In genomic region chr11:130212431-130212961, GRCh38 we compare ENCODE assay signal across 15 cellular contexts. TPM values are rescaled to one million over a fixed set of nuclear protein-coding genes. Genes with fewer than 3 reads are reported as not detected.
A peak's percentile ranks its signal among the peaks of the same experiment; 100 is the strongest.
DNase-seq lines count a peak whose midpoint lies in the region; ATAC-seq, FAIRE-seq and TF ChIP-seq lines count a peak whose summit lies in the region.
"Had no signal": no experiment of that assay in that cellular context is flagged by ENCODE, and none has a peak within 500 bp of the region (broad histone marks: within the 10 kb centered on the region; RNA-seq: fewer than 3 reads in every experiment).

No MANE protein-coding gene starts in this region.

- H3K4me2 ChIP-seq in A549, result peak overlapping the region; percentile 74

- H3K4me1 Mint-ChIP-seq in activated B cell treated with CpG ODN at 0.5 μM for 24 hours, result peaks cover 6% of the 10 kb centered on the region
- H3K4me1 Mint-ChIP-seq: activated naive CD8-positive, alpha-beta T cell treated with anti-CD3 and anti-CD28 coated beads, Interleukin-2, amount 10 ng/mL, durations not matched to agents 7 days and 5 days had no signal

- no peaks in the 10 kb centered on the region for H3K27me3 Mint-ChIP-seq in activated B cell treated with CpG ODN at 0.5 μM for 24 hours

- H3K9me3 Mint-ChIP-seq in activated B cell treated with CpG ODN at 0.5 μM for 24 hours, result no peaks in the 10 kb centered on the region
- H3K9me3 Mint-ChIP-seq: activated naive CD8-positive, alpha-beta T cell treated with anti-CD3 and anti-CD28 coated beads, Interleukin-2, amount 10 ng/mL, durations not matched to agents 7 days and 5 days; dendritic cell treated with granulocyte-macrophage colony-stimulating factor and Interleukin-4, amounts not matched to agents 40 ng/mL and 50 ng/mL, for 4 days had no signal

- no peak overlapping the region for H3K27ac Mint-ChIP-seq in activated B cell treated with CpG ODN at 0.5 μM for 24 hours
- H3K27ac Mint-ChIP-seq: activated naive CD8-positive, alpha-beta T cell treated with anti-CD3 and anti-CD28 coated beads, Interleukin-2, amount 10 ng/mL, durations not matched to agents 7 days and 5 days; dendritic cell treated with granulocyte-macrophage colony-stimulating factor and Interleukin-4, amounts not matched to agents 40 ng/mL and 50 ng/mL, for 4 days had no signal

- 16% methylated on average over 11 of the region's 11 CpGs for WGBS in A549 (ENCODE audit: missing lambda C conversion rate)
- 50 to 60% methylated on average over 11 of the region's 11 CpGs for WGBS in lower leg skin, 2 donors

- no peaks in the 10 kb centered on the region for H3K9me3 ChIP-seq in A549
- H3K9me3 ChIP-seq: BE2C, heart right ventricle had no signal

- TF ChIP-seq RAD21 in A549 (conservative IDR thresholded peaks at IDR 0.05 in 1 of 2, IDR thresholded peaks at IDR 0.05 in 1 of 2), result no peak

- TF ChIP-seq CTCF in A549 (IDR thresholded peaks at IDR 0.05), result no peak
- TF ChIP-seq CTCF in activated B cell treated with CpG ODN at 0.5 μM for 24 hours (IDR thresholded peaks at IDR 0.05), result no peak
- no peak for TF ChIP-seq CTCF in lower leg skin (IDR thresholded peaks at IDR 0.05)

- intact Hi-C loops in activated B cell treated with CpG ODN at 0.5 μM for 24 hours (cut with micrococcal nuclease), result no loop called here
- intact Hi-C loops in lower leg skin (cut with DNase I; ENCODE audit: low total_unique reads), result loop anchor here (5.0 to 10.0 kb wide), 2 partner anchors 215 to 652 kb away; partner anchors contain the start of gene ADAMTS8

- TF ChIP-seq POLR2A in A549 (IDR thresholded peaks at IDR 0.05; ENCODE audit: low read length), result no peak
- TF ChIP-seq POLR2A in lower leg skin (IDR thresholded peaks at IDR 0.05), result no peak

- ATAC-seq in A549 (peak; percentile 36 to 45; a peak in 4 of 6 replicates), GM19452 (IDR thresholded peaks at IDR 0.05; ENCODE audit: unreplicated experiment) (peak; percentile 13), activated B cell treated with CpG ODN at 0.5 μM for 24 hours (ENCODE audit: low read depth) (no peak), HG02610 (IDR thresholded peaks at IDR 0.05; ENCODE audit: unreplicated experiment) (no peak), HG03045 (IDR thresholded peaks at IDR 0.05; ENCODE audit: unreplicated experiment) (no peak)

- DNase-seq in A549 (ENCODE audit: low read depth in 1 of 2, low spot score in 1 of 2) (no peak), activated B cell treated with CpG ODN at 0.5 μM for 24 hours (peak; percentile 14), lower leg skin (ENCODE audit: low spot score in 2 of 2) (peak; percentile 10 to 58), SIG-M5 treated with dmso at 0.1 percent for 504 hours (lab: John Stamatoyannopoulos, UW; ENCODE audit: unreplicated experiment) (no peak), cerebellum (ENCODE audit: low spot score) (no peak)

- H3K4me3 ChIP-seq in A549 (no peak overlapping the region), lower leg skin (ENCODE audit: low read depth, poor library complexity, severe bottlenecking) (no peak overlapping the region)
- H3K4me3 ChIP-seq: skin epidermis had no signal

- no peaks in the 10 kb centered on the region for H3K4me1 ChIP-seq in A549
- H3K4me1 ChIP-seq: BE2C had no signal

- peaks cover 27% of the 10 kb centered on the region for H3K36me3 Mint-ChIP-seq in activated B cell treated with CpG ODN at 0.5 μM for 24 hours (ENCODE audit: low read depth)
- H3K36me3 Mint-ChIP-seq: activated naive CD8-positive, alpha-beta T cell treated with anti-CD3 and anti-CD28 coated beads, Interleukin-2, amount 10 ng/mL, durations not matched to agents 7 days and 5 days had no signal

- no peak for FAIRE-seq in A549 (lab: Jason Lieb, UNC)

- CTCF ChIA-PET in A549 (lab: Yijun Ruan, JAX), result interaction anchor here (0.5 to 1.6 kb wide), 34 partner anchors 9 to 702 kb away, joined by 3 to 11 read pairs (median 4); partner anchors contain the start of gene ADAMTS8
- CTCF ChIA-PET in activated B cell treated with CpG ODN at 0.5 μM for 24 hours (lab: Charles Lee), result interaction anchor here (0.6 to 1.6 kb wide), 28 partner anchors 8 to 650 kb away, joined by 3 to 29 read pairs (median 4); no protein-coding TSS in a partner anchor

- H3K4me3 Mint-ChIP-seq in activated B cell treated with CpG ODN at 0.5 μM for 24 hours, result no peak overlapping the region
- H3K4me3 Mint-ChIP-seq: activated naive CD8-positive, alpha-beta T cell treated with anti-CD3 and anti-CD28 coated beads, Interleukin-2, amount 10 ng/mL, durations not matched to agents 7 days and 5 days; dendritic cell treated with granulocyte-macrophage colony-stimulating factor and Interleukin-4, amounts not matched to agents 40 ng/mL and 50 ng/mL, for 4 days had no signal

- POLR2A ChIA-PET in A549 (lab: Yijun Ruan, JAX) (no interaction called here), activated B cell treated with CpG ODN at 0.5 μM for 24 hours (lab: Charles Lee) (interaction anchor here (0.5 to 1.2 kb wide), 4 partner anchors 10 to 704 kb away, joined by 3 to 8 read pairs (median 3); partner anchors contain the start of gene SNX19)

- no peak overlapping the region for H3K27ac ChIP-seq in A549
- H3K27ac ChIP-seq: heart right ventricle, skin epidermis had no signal

- TF ChIP-seq EP300 in A549 (IDR thresholded peaks at IDR 0.05), result no peak

TF ChIP-seq in A549, 52 proteins besides CTCF, POLR2A, EP300 and RAD21:
- TF ChIP-seq CBX8 (IDR thresholded peaks at IDR 0.05) (no peak), MAX (IDR thresholded peaks at IDR 0.05) (no peak), JUN (IDR thresholded peaks at IDR 0.05) (no peak), RFX5 (IDR thresholded peaks at IDR 0.05) (no peak), SMC3 (IDR thresholded peaks at IDR 0.05) (no peak), KDM5A (IDR thresholded peaks at IDR 0.05) (no peak), CHD2 (IDR thresholded peaks at IDR 0.05; ENCODE audit: low read length, partially characterized antibody) (no peak), NR3C1 (IDR thresholded peaks at IDR 0.05) (no peak), ZNF302 (CRISPR knock-in tag; IDR thresholded peaks at IDR 0.05) (no peak), HEYL (CRISPR knock-in tag; IDR thresholded peaks at IDR 0.05) (no peak), BCL3 (IDR thresholded peaks at IDR 0.05) (no peak), EHMT2 (IDR thresholded peaks at IDR 0.05; ENCODE audit: low read depth) (no peak)
TF ChIP-seq in A549: peak in this region for 0.

RNA-seq across cellular contexts. Expression of gene ST14, which starts 52.9 kb away (rescaled TPM):
- polyA plus RNA-seq in A549 (2011; rRNA removed) (0.17 TPM in 2 replicates), A549 (2017; fragmentation: RNase III; extraction: RNeasy Plus Mini Kit Qiagen cat#74134 plus additional on column Dnase treatment) (0.04 to 0.09 TPM (median 0.05 TPM) in 3 replicates)
- 0.05 and 0.06 TPM in 2 replicates for polyA plus RNA-seq in A549 (2012; cell fraction: cytosol; rRNA removed)
- 0.14 and 0.28 TPM in 2 replicates for polyA plus RNA-seq in A549 (2012; cell fraction: nucleus; rRNA removed)
- polyA minus RNA-seq in A549 (2011; rRNA and poly(A)+ RNA removed), result 0.04 TPM in 1 of 2 replicates, not detected in the other
- total RNA-seq in activated B cell treated with CpG ODN at 0.5 μM for 24 hours (22.6 and 23.9 TPM in 2 replicates), lower leg skin (100 to 1,000 TPM in 1 of 4 donors, 10 to 100 TPM in 3; 75.4 to 107 (median 87.1) TPM), cerebellum (0.54 TPM)
- total RNA-seq: IMR-90, SK-MEL-5 had no signal
- polyA plus RNA-seq: IMR-90 had no signal

Comparison
In these comparisons a context has a peak if more than half of its experiments do, and no peak if none do; other contexts are left out.
1. ATAC-seq: peak in A549 (2 of 2) and GM19452 (single experiment); none in activated B cell treated with CpG ODN at 0.5 μM for 24 hours (single experiment), HG02610 (single experiment) and HG03045 (single experiment).
2. DNase-seq: peak in activated B cell treated with CpG ODN at 0.5 μM for 24 hours (single experiment) and lower leg skin (2 of 2); none in A549 (0 of 2), SIG-M5 treated with dmso at 0.1 percent for 504 hours (single experiment) and cerebellum (single experiment).
3. RNA of gene ST14, which starts 52.9 kb away (total RNA-seq): 75.4 to 107 TPM in lower leg skin and 22.6 to 23.9 TPM in activated B cell treated with CpG ODN at 0.5 μM for 24 hours; 0.54 TPM in cerebellum (single experiment); every median in the first group is over 10 times any median in the second.